In genomic region chr2:207767461-207768167, GRCh38 we compare ENCODE assay signal across 8 cellular contexts. TPM values are rescaled to one million over a fixed set of nuclear protein-coding genes. Genes with fewer than 3 reads are reported as not detected.
DNase-seq lines count a peak whose midpoint lies in the region; ATAC-seq and TF ChIP-seq lines count a peak whose summit lies in the region.

No MANE protein-coding gene starts in this region.

- H3K27me3 Mint-ChIP-seq in activated CD8-positive, alpha-beta memory T cell treated with anti-CD3 and anti-CD28 coated beads, Interleukin-2, amount 10 ng/mL, durations not matched to agents 7 days and 5 days = peaks cover 71% of the 10 kb centered on the region
- H3K27me3 Mint-ChIP-seq in activated CD4-positive, alpha-beta memory T cell treated with anti-CD3 and anti-CD28 coated beads for 36 hours = peaks cover 30% of the 10 kb centered on the region

- H3K4me1 ChIP-seq in heart left ventricle (peaks cover 5 to 49% (median 27%) of the 10 kb centered on the region in 12 donors), prostate gland (replicated peaks) (peaks cover 18% of the 10 kb centered on the region)

- no peak for DNase-seq in activated CD8-positive, alpha-beta memory T cell treated with anti-CD3 and anti-CD28 coated beads, Interleukin-2, amount 10 ng/mL, durations not matched to agents 7 days and 5 days
- no peak for DNase-seq in activated CD8-positive, alpha-beta memory T cell treated with anti-CD3 and anti-CD28 coated beads, Interleukin-2, amount 50 U/mL, for 48 hours
- DNase-seq in activated CD4-positive, alpha-beta memory T cell treated with anti-CD3 and anti-CD28 coated beads for 36 hours = peak; percentile 25
- peak in 3 of 5 donors; percentile 32 to 62 (median 44) for DNase-seq in heart left ventricle
- peak; percentile 67 for DNase-seq in prostate gland (ENCODE audit: low spot score)

- TF ChIP-seq CTCF in heart left ventricle (IDR thresholded peaks at IDR 0.05) = peak in 10 of 12 donors; percentile 12 to 48 (median 33)
- peak in 3 of 4 experiments; percentile 33 to 45 (median 40) for TF ChIP-seq CTCF in prostate gland (IDR thresholded peaks at IDR 0.05)

- H3K27me3 ChIP-seq in heart left ventricle (no peaks in the 10 kb centered on the region), prostate gland (replicated peaks; ENCODE audit: insufficient read depth) (no peaks in the 10 kb centered on the region)

- TF ChIP-seq POLR2A in heart left ventricle (IDR thresholded peaks at IDR 0.05) (no peak), prostate gland (IDR thresholded peaks at IDR 0.05) (no peak)

- ATAC-seq in activated CD8-positive, alpha-beta memory T cell treated with anti-CD3 and anti-CD28 coated beads, Interleukin-2, amount 10 ng/mL, durations not matched to agents 7 days and 5 days = no peak
- ATAC-seq in heart left ventricle (peak in 1 of 4 donors; percentile 21), HG02678 (IDR thresholded peaks at IDR 0.05; ENCODE audit: unreplicated experiment) (no peak), GM18858 (IDR thresholded peaks at IDR 0.05; ENCODE audit: unreplicated experiment) (no peak), HG03460 (IDR thresholded peaks at IDR 0.05; ENCODE audit: unreplicated experiment) (no peak)

- H3K9me3 ChIP-seq in heart left ventricle (no peaks in the 10 kb centered on the region), prostate gland (no peaks in the 10 kb centered on the region)

- peaks cover 3% of the 10 kb centered on the region for H3K36me3 Mint-ChIP-seq in activated CD8-positive, alpha-beta memory T cell treated with anti-CD3 and anti-CD28 coated beads, Interleukin-2, amount 10 ng/mL, durations not matched to agents 7 days and 5 days
- peaks cover 3% of the 10 kb centered on the region for H3K36me3 Mint-ChIP-seq in activated CD4-positive, alpha-beta memory T cell treated with anti-CD3 and anti-CD28 coated beads for 36 hours

- H3K27ac Mint-ChIP-seq in activated CD8-positive, alpha-beta memory T cell treated with anti-CD3 and anti-CD28 coated beads, Interleukin-2, amount 10 ng/mL, durations not matched to agents 7 days and 5 days = no peak overlapping the region
- H3K27ac Mint-ChIP-seq in activated CD4-positive, alpha-beta memory T cell treated with anti-CD3 and anti-CD28 coated beads for 36 hours = no peak overlapping the region

- CTCF ChIA-PET in activated CD8-positive, alpha-beta memory T cell treated with anti-CD3 and anti-CD28 coated beads, Interleukin-2, amount 10 ng/mL, durations not matched to agents 7 days and 5 days (lab: Charles Lee) = interaction anchor here (0.7 to 1.5 kb wide), 2 partner anchors 9 to 271 kb away, joined by 3 read pairs; no protein-coding TSS in a partner anchor
- CTCF ChIA-PET in activated CD4-positive, alpha-beta memory T cell treated with anti-CD3 and anti-CD28 coated beads for 36 hours (lab: Charles Lee) = no interaction called here

- peaks cover 0 to 30% (median 10%) of the 10 kb centered on the region in 9 donors for H3K36me3 ChIP-seq in heart left ventricle
- no peaks in the 10 kb centered on the region for H3K36me3 ChIP-seq in prostate gland

- H3K4me3 Mint-ChIP-seq in activated CD8-positive, alpha-beta memory T cell treated with anti-CD3 and anti-CD28 coated beads, Interleukin-2, amount 10 ng/mL, durations not matched to agents 7 days and 5 days = peak overlapping the region; percentile 49
- H3K4me3 Mint-ChIP-seq in activated CD4-positive, alpha-beta memory T cell treated with anti-CD3 and anti-CD28 coated beads for 36 hours = peak overlapping the region; percentile 51

- H3K9me3 Mint-ChIP-seq in activated CD8-positive, alpha-beta memory T cell treated with anti-CD3 and anti-CD28 coated beads, Interleukin-2, amount 10 ng/mL, durations not matched to agents 7 days and 5 days (ENCODE audit: low read depth) = no peaks in the 10 kb centered on the region
- no peaks in the 10 kb centered on the region for H3K9me3 Mint-ChIP-seq in activated CD4-positive, alpha-beta memory T cell treated with anti-CD3 and anti-CD28 coated beads for 36 hours

- H3K27ac ChIP-seq in heart left ventricle (peak overlapping the region in 4 of 12 donors; percentile 13 to 92 (median 79)), prostate gland (peak overlapping the region; percentile 82 to 90)

- intact Hi-C loops in activated CD4-positive, alpha-beta memory T cell treated with anti-CD3 and anti-CD28 coated beads for 36 hours (cut with micrococcal nuclease) = no loop called here
- intact Hi-C loops in heart left ventricle (cut with DNase I) (loop anchor here (1.0 to 5.0 kb wide), 12 partner anchors 69 to 275 kb away; partner anchors contain the start of gene PLEKHM3 (in 3 of the 10)), prostate gland (cut with DNase I) (loop anchor here (2.0 kb wide), 1 partner anchor 205 kb away; no protein-coding TSS in a partner anchor)

- H3K4me3 ChIP-seq in heart left ventricle (peak overlapping the region in 11 of 12 donors; percentile 58 to 85 (median 76)), prostate gland (peak overlapping the region; percentile 74)

- POLR2A ChIA-PET in activated CD4-positive, alpha-beta memory T cell treated with anti-CD3 and anti-CD28 coated beads for 36 hours (lab: Charles Lee) = no interaction called here

- WGBS in heart left ventricle, 4 donors = 73 to 83% (median 75%) methylated on average over 39 to 56 of the region's 56 CpGs
- 77% methylated on average over 52 of the region's 56 CpGs for WGBS in prostate gland

- peaks cover 28% of the 10 kb centered on the region for H3K4me1 Mint-ChIP-seq in activated CD8-positive, alpha-beta memory T cell treated with anti-CD3 and anti-CD28 coated beads, Interleukin-2, amount 10 ng/mL, durations not matched to agents 7 days and 5 days
- H3K4me1 Mint-ChIP-seq in activated CD4-positive, alpha-beta memory T cell treated with anti-CD3 and anti-CD28 coated beads for 36 hours (ENCODE audit: low read depth) = peaks cover 31% of the 10 kb centered on the region

RNA-seq across cellular contexts. Expression of gene FZD5, which starts 2.1 kb away (rescaled TPM):
- under 1 TPM; 0.42 to 0.50 TPM for total RNA-seq in activated CD8-positive, alpha-beta memory T cell treated with anti-CD3 and anti-CD28 coated beads, Interleukin-2, amount 10 ng/mL, durations not matched to agents 7 days and 5 days
- 1 to 10 TPM; 1.3 to 1.7 TPM for total RNA-seq in activated CD4-positive, alpha-beta memory T cell treated with anti-CD3 and anti-CD28 coated beads for 36 hours
- total RNA-seq in heart left ventricle = 1 to 10 TPM; 3.3 to 8.7 (median 4.5) TPM
- polyA plus RNA-seq in heart left ventricle = 1 to 10 TPM in 1 of 2 donors, under 1 TPM in 1; 0.95 to 4.6 TPM
- total RNA-seq in prostate gland = 10 to 100 TPM in 1 of 2 donors, 1 to 10 TPM in 1; 9.1 to 32.7 TPM

RNA-seq across cellular contexts. Expression of gene CCNYL1, which starts 56.2 kb away (rescaled TPM):
- 1 to 10 TPM; 5.8 to 5.9 TPM for total RNA-seq in activated CD8-positive, alpha-beta memory T cell treated with anti-CD3 and anti-CD28 coated beads, Interleukin-2, amount 10 ng/mL, durations not matched to agents 7 days and 5 days
- total RNA-seq in activated CD4-positive, alpha-beta memory T cell treated with anti-CD3 and anti-CD28 coated beads for 36 hours = 1 to 10 TPM; 5.7 to 6.4 TPM
- total RNA-seq in heart left ventricle = 10 to 100 TPM in 5 of 9 donors, 1 to 10 TPM in 4; 4.5 to 17.5 (median 10.9) TPM
- polyA plus RNA-seq in heart left ventricle = 10 to 100 TPM in 1 of 2 donors, 1 to 10 TPM in 1; 3.9 to 11.1 TPM
- 1 to 10 TPM; 5.7 to 9.7 TPM for total RNA-seq in prostate gland

Comparison
In these comparisons a context has a peak if more than half of its experiments do, and no peak if none do; other contexts are left out.
1. DNase-seq: peak in activated CD4-positive, alpha-beta memory T cell treated with anti-CD3 and anti-CD28 coated beads for 36 hours (single experiment), heart left ventricle (3 of 5) and prostate gland (single experiment); none in activated CD8-positive, alpha-beta memory T cell treated with anti-CD3 and anti-CD28 coated beads, Interleukin-2, amount 10 ng/mL, durations not matched to agents 7 days and 5 days (single experiment) and activated CD8-positive, alpha-beta memory T cell treated with anti-CD3 and anti-CD28 coated beads, Interleukin-2, amount 50 U/mL, for 48 hours (single experiment).